Comparison of ENCODE assay signal across 10 cellular contexts in the genomic region with DNA sequence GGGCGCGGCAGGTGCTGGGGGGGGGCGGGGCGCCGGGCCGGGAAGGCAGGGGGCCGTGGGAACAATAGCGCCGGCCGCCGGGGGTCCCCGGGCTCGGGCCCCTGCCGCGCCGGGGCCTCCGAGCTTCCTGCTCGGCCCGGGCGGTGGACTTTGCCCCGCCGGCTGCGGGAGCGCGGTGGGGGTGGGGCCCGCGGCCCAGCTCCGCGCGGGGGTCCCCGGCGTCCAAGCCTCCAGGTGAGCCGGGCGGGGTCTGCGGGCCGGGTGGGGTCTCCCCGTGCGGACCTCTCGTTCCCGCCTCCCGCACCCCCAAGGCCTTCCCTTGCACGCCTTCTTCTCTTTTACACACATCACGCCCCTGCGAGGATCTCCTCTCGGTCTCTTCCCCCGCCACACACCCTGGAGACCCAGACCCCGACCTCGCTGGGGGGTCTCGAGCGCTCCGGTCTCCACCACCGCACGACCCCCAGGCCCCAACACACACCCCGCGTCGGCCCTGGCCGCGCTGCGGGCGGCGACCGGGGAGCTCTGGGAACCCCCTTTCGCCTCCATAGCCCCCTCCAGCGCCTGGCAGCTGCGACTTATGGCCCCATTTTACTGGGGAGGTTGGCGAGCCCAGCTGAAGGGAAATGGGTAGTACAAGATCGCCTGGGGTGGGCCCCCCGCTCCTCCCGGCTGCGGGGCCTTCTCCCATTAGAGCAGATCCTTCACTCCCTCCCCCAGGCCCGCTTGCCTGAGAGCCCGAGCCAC. TPM values are rescaled to one million over a fixed set of nuclear protein-coding genes. Genes with fewer than 3 reads are reported as not detected.
DNase-seq lines count a peak whose midpoint lies in the region; ATAC-seq and TF ChIP-seq lines count a peak whose summit lies in the region.
"Had no signal": no experiment of that assay in that cellular context is flagged by ENCODE, and none has a peak within 500 bp of the region (broad histone marks: within the 10 kb centered on the region; RNA-seq: fewer than 3 reads in every experiment).

No MANE protein-coding gene starts in this region.

- H3K4me3 Mint-ChIP-seq in nephron progenitor cell = peak overlapping the region; percentile 79

- no peak overlapping the region for H3K27ac ChIP-seq in colonic mucosa

- peaks cover 5% of the 10 kb centered on the region for H3K4me1 Mint-ChIP-seq in nephron progenitor cell

- H3K9ac ChIP-seq in colonic mucosa (ENCODE audit: low read depth in 2 of 2, low read length in 2 of 2) = peak overlapping the region; percentile 44 to 68

- peak; percentile 49 for DNase-seq in COLO668 (lab: John Stamatoyannopoulos, UW; ENCODE audit: unreplicated experiment)
- DNase-seq in colonic mucosa = no peak
- DNase-seq in nephron progenitor cell = peak; percentile 22
- DNase-seq in NOMO-1 treated with dmso at 0.1 percent for 144 hours (lab: John Stamatoyannopoulos, UW; ENCODE audit: unreplicated experiment) = no peak
- DNase-seq in NCI-H2081 (lab: John Stamatoyannopoulos, UW) = no peak
- DNase-seq in NCI-H510A (lab: John Stamatoyannopoulos, UW) = no peak

- H3K27me3 ChIP-seq in colonic mucosa = peaks cover 9% of the 10 kb centered on the region

- H3K27me3 Mint-ChIP-seq in nephron progenitor cell (ENCODE audit: low read depth, poor library complexity) = peaks cover 65% of the 10 kb centered on the region

- intact Hi-C loops in colonic mucosa (cut with DNase I) = no loop called here

- no peaks in the 10 kb centered on the region for H3K4me1 ChIP-seq in colonic mucosa

- TF ChIP-seq CTCF in colonic mucosa (IDR thresholded peaks at IDR 0.05) (no peak), nephron progenitor cell (IDR thresholded peaks at IDR 0.05) (no peak)

- H3K27ac Mint-ChIP-seq in nephron progenitor cell = no peak overlapping the region

- H3K9me3 ChIP-seq in colonic mucosa = no peaks in the 10 kb centered on the region

- no peaks in the 10 kb centered on the region for H3K36me3 ChIP-seq in colonic mucosa

- peak; percentile 28 for ATAC-seq in HG03354 (IDR thresholded peaks at IDR 0.05; ENCODE audit: poor library complexity, severe bottlenecking, unreplicated experiment)
- no peak for ATAC-seq in HG03460 (IDR thresholded peaks at IDR 0.05; ENCODE audit: unreplicated experiment)

- peak overlapping the region; percentile 65 for H3K4me3 ChIP-seq in colonic mucosa

- H3K36me3 Mint-ChIP-seq in nephron progenitor cell (ENCODE audit: low read depth) = no peaks in the 10 kb centered on the region

- no peaks in the 10 kb centered on the region for H3K9me3 Mint-ChIP-seq in nephron progenitor cell

RNA-seq across cellular contexts. Expression of a gene that starts 0.7 kb away (rescaled TPM):
- 10 to 100 TPM; 41.1 to 55.4 TPM for total RNA-seq in colonic mucosa

RNA-seq across cellular contexts. Expression of a gene that starts 33.0 kb away (rescaled TPM):
- 10 to 100 TPM; 28.3 to 48.1 TPM for total RNA-seq in colonic mucosa

RNA-seq across cellular contexts. Expression of a gene that starts 33.2 kb away (rescaled TPM):
- total RNA-seq in colonic mucosa = 100 to 1,000 TPM; 118 to 141 TPM

RNA-seq across cellular contexts. Expression of a gene that starts 37.2 kb away (rescaled TPM):
- under 1 TPM in 1 of 2 donors, not detected in 1; 0.32 TPM for total RNA-seq in colonic mucosa
- total RNA-seq: mesenteric fat pad, temporal lobe had no signal

RNA-seq across cellular contexts. Expression of a gene that starts 40.5 kb away (rescaled TPM):
- total RNA-seq in colonic mucosa = 100 to 1,000 TPM; 166 to 212 TPM

Comparison
In these comparisons a context has a peak if more than half of its experiments do, and no peak if none do; other contexts are left out.
1. DNase-seq: peak in COLO668 (single experiment) and nephron progenitor cell (single experiment); none in colonic mucosa (single experiment), NOMO-1 treated with dmso at 0.1 percent for 144 hours (single experiment), NCI-H2081 (0 of 2) and NCI-H510A (single experiment).